In genomic region chr6:111993342-111993741, GRCh38 we compare ENCODE assay signal across 13 cellular contexts.
DNase-seq lines count a peak whose midpoint lies in the region; ATAC-seq and TF ChIP-seq lines count a peak whose summit lies in the region.
"Had no signal": no experiment of that assay in that cellular context is flagged by ENCODE, and none has a peak within 500 bp of the region (broad histone marks: within the 10 kb centered on the region; RNA-seq: fewer than 3 reads in every experiment).

No MANE protein-coding gene starts in this region.

- no peaks in the 10 kb centered on the region for H3K27me3 ChIP-seq in IMR-90 (ENCODE audit: control insufficient read depth, insufficient read depth, low read length)
- no peaks in the 10 kb centered on the region for H3K27me3 ChIP-seq in effector memory CD4-positive, alpha-beta T cell (replicated peaks; ENCODE audit: control insufficient read depth, insufficient read depth, low read length, poor library complexity, severe bottlenecking)
- no peaks in the 10 kb centered on the region for H3K27me3 ChIP-seq in neural progenitor cell

- no peak overlapping the region for H2BK120ac ChIP-seq in IMR-90 (ENCODE audit: low read depth, low read length)

- no peak overlapping the region for H3K27ac Mint-ChIP-seq in neural progenitor cell
- H3K27ac Mint-ChIP-seq: H9 had no signal

- no peak overlapping the region for H3K14ac ChIP-seq in IMR-90 (replicated peaks; ENCODE audit: low read depth, low read length)

- peaks cover 2% of the 10 kb centered on the region for H3K36me3 Mint-ChIP-seq in neural progenitor cell

- no peak overlapping the region for H2BK20ac ChIP-seq in IMR-90 (ENCODE audit: low read depth, low read length)

- H3K23ac ChIP-seq in IMR-90 (ENCODE audit: low read depth, low read length), result no peak overlapping the region

- H3K79me1 ChIP-seq in IMR-90 (ENCODE audit: low read depth in 1 of 2, low read length in 2 of 2), result no peaks in the 10 kb centered on the region

- peak; percentile 29 for DNase-seq in NCI-H82 (lab: John Stamatoyannopoulos, UW)
- DNase-seq in NCI-H82 treated with DMSO at 0.1 percent for 48 hours (lab: John Stamatoyannopoulos, UW; ENCODE audit: unreplicated experiment), result no peak
- no peak for DNase-seq in IMR-90
- peak; percentile 68 for DNase-seq in NCI-H69 (lab: John Stamatoyannopoulos, UW)
- no peak for DNase-seq in effector memory CD4-positive, alpha-beta T cell
- DNase-seq in neural progenitor cell (ENCODE audit: low spot score), result no peak
- DNase-seq in hypothalamus (lab: John Stamatoyannopoulos, UW), result no peak
- DNase-seq: H9, lower lobe of right lung, NCI-H2029 treated with DMSO at 0.1 percent for 48 hours, trophoblast cell had no signal

- no peak overlapping the region for H3K18ac ChIP-seq in IMR-90 (ENCODE audit: low read depth, low read length)

- no peaks in the 10 kb centered on the region for H4K20me1 ChIP-seq in IMR-90 (ENCODE audit: insufficient read depth, low read length)
- H4K20me1 ChIP-seq in neural progenitor cell (ENCODE audit: low read depth), result no peaks in the 10 kb centered on the region

- no peaks in the 10 kb centered on the region for H3K9me1 ChIP-seq in IMR-90 (ENCODE audit: insufficient read depth, low read length)

- H3K9me3 ChIP-seq in IMR-90 (ENCODE audit: control insufficient read depth, insufficient read depth, low read length) (no peaks in the 10 kb centered on the region), neural progenitor cell (ENCODE audit: low read depth) (no peaks in the 10 kb centered on the region)
- H3K9me3 ChIP-seq in effector memory CD4-positive, alpha-beta T cell (ENCODE audit: control insufficient read depth, low read length), result no peaks in the 10 kb centered on the region
- H3K9me3 ChIP-seq: lower lobe of right lung, neutrophil had no signal

- CTCF ChIA-PET in IMR-90 (lab: Yijun Ruan, JAX), result no interaction called here

- POLR2A ChIA-PET in IMR-90 (lab: Charles Lee; ENCODE audit: unreplicated experiment), result no interaction called here

- intact Hi-C loops in IMR-90 (cut with micrococcal nuclease), result no loop called here

- H3K4me1 Mint-ChIP-seq in neural progenitor cell, result peaks cover 33% of the 10 kb centered on the region

- peak overlapping the region; percentile 38; the same call in 1 of the 2 replicates for H2AK5ac ChIP-seq in IMR-90 (ENCODE audit: low read depth, low read length)

- no peak overlapping the region for H3K4me3 Mint-ChIP-seq in neural progenitor cell
- H3K4me3 Mint-ChIP-seq: H9 had no signal

- H3F3A ChIP-seq in neural progenitor cell (ENCODE audit: low read depth), result no peaks in the 10 kb centered on the region

- H2AFZ ChIP-seq in IMR-90 (replicated peaks; ENCODE audit: low read length, poor library complexity), result no peak overlapping the region
- H2AFZ ChIP-seq in neural progenitor cell (replicated peaks), result no peak overlapping the region

- in situ Hi-C loops in IMR-90 (cut with MboI; ENCODE audit: low sequenced_read_pairs), result no loop called here

- H3K4me3 ChIP-seq in IMR-90 (ENCODE audit: insufficient read depth, low read depth, low read length), result no peak overlapping the region
- no peak overlapping the region for H3K4me3 ChIP-seq in effector memory CD4-positive, alpha-beta T cell (ENCODE audit: insufficient read depth, low read depth, low read length, poor library complexity, severe bottlenecking)
- H3K4me3 ChIP-seq in neural progenitor cell, result no peak overlapping the region
- H3K4me3 ChIP-seq: lower lobe of right lung had no signal

- TF ChIP-seq CTCF in IMR-90 (conservative IDR thresholded peaks at IDR 0.05; ENCODE audit: low read depth, low read length) (no peak), neural progenitor cell (IDR thresholded peaks at IDR 0.05) (no peak)

- H4K91ac ChIP-seq in IMR-90 (ENCODE audit: insufficient read depth, low read depth, low read length), result no peak overlapping the region

- H3K79me2 ChIP-seq in neural progenitor cell (ENCODE audit: low read depth), result no peaks in the 10 kb centered on the region

- peak overlapping the region; percentile 13; the same call in 1 of the 2 replicates for H3K4ac ChIP-seq in IMR-90 (ENCODE audit: low read depth, low read length)

- H2AK9ac ChIP-seq in IMR-90 (replicated peaks; ENCODE audit: low read depth, low read length, poor library complexity), result peak overlapping the region; percentile 44

- no peak for TF ChIP-seq POLR2A in IMR-90 (IDR thresholded peaks at IDR 0.05; ENCODE audit: low read depth, low read length)

- no CpG with 5 or more reads among the region's 6 CpGs for WGBS in IMR-90 (ENCODE audit: extremely low coverage in 2 of 2, insufficient read length in 1 of 2), 2 experiments

- TF ChIP-seq RAD21 in IMR-90 (IDR thresholded peaks at IDR 0.05; ENCODE audit: low read length), result no peak

- H2BK15ac ChIP-seq in IMR-90 (ENCODE audit: low read depth, low read length), result no peak overlapping the region

- no peak overlapping the region for H3K9ac ChIP-seq in IMR-90 (ENCODE audit: low read depth, low read length)
- H3K9ac ChIP-seq in neural progenitor cell, result no peak overlapping the region

- peaks cover 4% of the 10 kb centered on the region for H3K27me3 Mint-ChIP-seq in neural progenitor cell (ENCODE audit: insufficient read depth, low read depth)

- H3K4me1 ChIP-seq in IMR-90 (ENCODE audit: control insufficient read depth, insufficient read depth, low read length) (no peaks in the 10 kb centered on the region), neural progenitor cell (peaks cover 10% of the 10 kb centered on the region)
- peaks cover 60% of the 10 kb centered on the region for H3K4me1 ChIP-seq in effector memory CD4-positive, alpha-beta T cell (ENCODE audit: control insufficient read depth, insufficient read depth, low read length, poor library complexity, severe bottlenecking)

- no TSS peak for BruUV-seq in IMR-90 (replicated peaks; lab: Mats Ljungman, UMichigan)

- H2BK5ac ChIP-seq in IMR-90 (ENCODE audit: low read depth, low read length, poor library complexity, severe bottlenecking), result no peak overlapping the region

- no peak overlapping the region for H4K5ac ChIP-seq in IMR-90 (ENCODE audit: low read depth, low read length)

- ATAC-seq in IMR-90 (ENCODE audit: low read depth) (no peak), GM19324 (IDR thresholded peaks at IDR 0.05; ENCODE audit: low FRiP score, unreplicated experiment) (no peak)
- ATAC-seq: lower lobe of right lung had no signal

- peaks cover 7% of the 10 kb centered on the region for H3K9me3 Mint-ChIP-seq in neural progenitor cell

- no peak overlapping the region for H3K27ac ChIP-seq in IMR-90 (ENCODE audit: insufficient read depth, low read length)
- H3K27ac ChIP-seq in effector memory CD4-positive, alpha-beta T cell (ENCODE audit: insufficient read depth, low read length, poor library complexity, severe bottlenecking), result peak overlapping the region; percentile 59
- H3K27ac ChIP-seq in neural progenitor cell, result no peak overlapping the region
- H3K27ac ChIP-seq: lower lobe of right lung, neutrophil had no signal

- dilution Hi-C loops in IMR-90 (cut with HindIII; ENCODE audit: low sequenced_read_pairs, unreplicated experiment), result no loop called here

- no peak overlapping the region for H3K4me2 ChIP-seq in IMR-90 (ENCODE audit: low read depth, low read length)
- no peak overlapping the region for H3K4me2 ChIP-seq in neural progenitor cell

- H4K8ac ChIP-seq in IMR-90 (ENCODE audit: low read depth in 2 of 2, low read length in 2 of 2), result no peak overlapping the region

- H3K36me3 ChIP-seq in IMR-90 (ENCODE audit: control insufficient read depth, insufficient read depth, low read length) (no peaks in the 10 kb centered on the region), neural progenitor cell (no peaks in the 10 kb centered on the region)
- H3K36me3 ChIP-seq in effector memory CD4-positive, alpha-beta T cell (ENCODE audit: control insufficient read depth, insufficient read depth, low read length), result no peaks in the 10 kb centered on the region
- H3K36me3 ChIP-seq: lower lobe of right lung, neutrophil had no signal

- no peak overlapping the region for H3K56ac ChIP-seq in IMR-90 (ENCODE audit: extremely low read depth, insufficient read depth, low read length)

TF ChIP-seq in IMR-90, 13 proteins besides CTCF, POLR2A, EP300 and RAD21:
- no peak for TF ChIP-seq FOS (IDR thresholded peaks at IDR 0.05; ENCODE audit: low read depth, low read length)
- TF ChIP-seq MXI1 (IDR thresholded peaks at IDR 0.05; ENCODE audit: borderline replicate concordance, low read depth, low read length), result no peak
- no peak for TF ChIP-seq CHD1 (IDR thresholded peaks at IDR 0.05; ENCODE audit: low read depth, low read length)
- no peak for TF ChIP-seq RCOR1 (IDR thresholded peaks at IDR 0.05; ENCODE audit: insufficient replicate concordance, low read length)
- no peak for TF ChIP-seq SMC3 (IDR thresholded peaks at IDR 0.05; ENCODE audit: low read depth, low read length)
- TF ChIP-seq, protein P1, sequence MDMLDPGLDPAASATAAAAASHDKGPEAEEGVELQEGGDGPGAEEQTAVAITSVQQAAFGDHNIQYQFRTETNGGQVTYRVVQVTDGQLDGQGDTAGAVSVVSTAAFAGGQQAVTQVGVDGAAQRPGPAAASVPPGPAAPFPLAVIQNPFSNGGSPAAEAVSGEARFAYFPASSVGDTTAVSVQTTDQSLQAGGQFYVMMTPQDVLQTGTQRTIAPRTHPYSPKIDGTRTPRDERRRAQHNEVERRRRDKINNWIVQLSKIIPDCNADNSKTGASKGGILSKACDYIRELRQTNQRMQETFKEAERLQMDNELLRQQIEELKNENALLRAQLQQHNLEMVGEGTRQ (IDR thresholded peaks at IDR 0.05; ENCODE audit: low read depth, low read length), result no peak
- TF ChIP-seq, protein P2, sequence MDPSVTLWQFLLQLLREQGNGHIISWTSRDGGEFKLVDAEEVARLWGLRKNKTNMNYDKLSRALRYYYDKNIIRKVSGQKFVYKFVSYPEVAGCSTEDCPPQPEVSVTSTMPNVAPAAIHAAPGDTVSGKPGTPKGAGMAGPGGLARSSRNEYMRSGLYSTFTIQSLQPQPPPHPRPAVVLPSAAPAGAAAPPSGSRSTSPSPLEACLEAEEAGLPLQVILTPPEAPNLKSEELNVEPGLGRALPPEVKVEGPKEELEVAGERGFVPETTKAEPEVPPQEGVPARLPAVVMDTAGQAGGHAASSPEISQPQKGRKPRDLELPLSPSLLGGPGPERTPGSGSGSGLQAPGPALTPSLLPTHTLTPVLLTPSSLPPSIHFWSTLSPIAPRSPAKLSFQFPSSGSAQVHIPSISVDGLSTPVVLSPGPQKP (IDR thresholded peaks at IDR 0.05; ENCODE audit: borderline replicate concordance, low read depth, low read length), result no peak
- no peak for TF ChIP-seq BHLHE40 (IDR thresholded peaks at IDR 0.05; ENCODE audit: low read depth, low read length)
- no peak for TF ChIP-seq MAFK (IDR thresholded peaks at IDR 0.05; ENCODE audit: low read depth, low read length)
- TF ChIP-seq RFX5 (IDR thresholded peaks at IDR 0.05; ENCODE audit: low read depth, low read length), result no peak
- no peak for TF ChIP-seq CEBPB (IDR thresholded peaks at IDR 0.05; ENCODE audit: low read depth, low read length)
- no peak for TF ChIP-seq NFE2L2 (IDR thresholded peaks at IDR 0.05; ENCODE audit: low read depth, low read length)
- no peak for TF ChIP-seq MAZ (IDR thresholded peaks at IDR 0.05; ENCODE audit: borderline replicate concordance, low read depth, low read length)

Comparison
In these comparisons a context has a peak if more than half of its experiments do, and no peak if none do; other contexts are left out.
1. DNase-seq: peak in NCI-H82 (single experiment) and NCI-H69 (single experiment); none in NCI-H82 treated with DMSO at 0.1 percent for 48 hours (single experiment), IMR-90 (single experiment), effector memory CD4-positive, alpha-beta T cell (0 of 3), neural progenitor cell (single experiment) and hypothalamus (0 of 51).